ENCODE assay signal across 1 cellular context in the genomic region with DNA sequence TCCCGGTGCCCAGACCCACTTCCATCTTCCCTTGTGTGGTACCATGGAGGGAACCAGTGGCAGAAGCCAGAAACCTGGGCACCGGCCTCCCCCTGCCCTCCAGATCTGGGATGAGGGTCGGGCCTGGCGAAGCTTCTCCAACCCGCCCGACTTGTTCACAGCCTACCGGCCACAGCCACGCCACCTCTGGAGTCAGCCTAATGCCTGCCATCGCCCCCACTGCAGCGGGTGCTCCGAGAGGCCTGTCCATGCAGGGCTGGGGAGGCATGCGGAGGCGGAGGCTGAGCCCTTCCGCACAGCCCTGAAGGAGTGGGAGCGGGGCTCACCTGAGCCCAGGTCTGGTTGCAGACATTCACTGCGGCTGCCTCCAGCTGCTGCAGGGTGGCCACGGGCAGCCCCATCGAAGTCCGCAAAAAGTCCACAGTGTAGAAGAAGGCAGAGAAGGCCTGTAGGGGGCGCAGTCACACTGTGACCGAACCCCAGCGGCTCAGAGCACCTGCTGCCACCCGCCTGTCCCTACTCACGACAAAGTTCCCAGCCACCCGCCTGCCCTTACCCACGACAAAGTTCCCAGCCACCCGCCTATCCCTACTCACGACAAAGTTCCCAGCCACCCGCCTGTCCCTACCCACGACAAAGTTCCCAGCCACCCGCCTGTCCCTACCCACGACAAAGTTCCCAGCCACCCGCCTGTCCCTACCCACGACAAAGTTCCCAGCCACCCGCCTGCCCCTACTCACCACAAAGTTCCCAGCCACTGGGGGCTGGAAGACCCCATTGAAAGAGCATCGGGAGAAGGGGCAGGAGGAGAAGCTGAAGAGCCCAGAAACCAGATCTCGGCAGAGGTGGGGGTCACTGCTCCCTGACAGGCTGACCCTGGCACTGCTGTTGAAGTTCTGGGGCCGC.
A peak's percentile ranks its signal among the peaks of the same experiment; 100 is the strongest.
TF ChIP-seq lines count a peak whose summit lies in the region.

No MANE protein-coding gene starts in this region.

TF ChIP-seq in H1, 55 proteins besides CTCF, POLR2A, EP300 and RAD21:
- TF ChIP-seq EGR1 (IDR thresholded peaks at IDR 0.05; ENCODE audit: borderline replicate concordance, low read depth, low read length): no peak
- TF ChIP-seq SP1 (IDR thresholded peaks at IDR 0.05; ENCODE audit: low read depth, low read length): no peak
- no peak for TF ChIP-seq PHF8 (conservative IDR thresholded peaks at IDR 0.05; ENCODE audit: low read depth, low read length)
- no peak for TF ChIP-seq JUN (IDR thresholded peaks at IDR 0.05; ENCODE audit: low read depth, low read length)
- TF ChIP-seq, protein P1, sequence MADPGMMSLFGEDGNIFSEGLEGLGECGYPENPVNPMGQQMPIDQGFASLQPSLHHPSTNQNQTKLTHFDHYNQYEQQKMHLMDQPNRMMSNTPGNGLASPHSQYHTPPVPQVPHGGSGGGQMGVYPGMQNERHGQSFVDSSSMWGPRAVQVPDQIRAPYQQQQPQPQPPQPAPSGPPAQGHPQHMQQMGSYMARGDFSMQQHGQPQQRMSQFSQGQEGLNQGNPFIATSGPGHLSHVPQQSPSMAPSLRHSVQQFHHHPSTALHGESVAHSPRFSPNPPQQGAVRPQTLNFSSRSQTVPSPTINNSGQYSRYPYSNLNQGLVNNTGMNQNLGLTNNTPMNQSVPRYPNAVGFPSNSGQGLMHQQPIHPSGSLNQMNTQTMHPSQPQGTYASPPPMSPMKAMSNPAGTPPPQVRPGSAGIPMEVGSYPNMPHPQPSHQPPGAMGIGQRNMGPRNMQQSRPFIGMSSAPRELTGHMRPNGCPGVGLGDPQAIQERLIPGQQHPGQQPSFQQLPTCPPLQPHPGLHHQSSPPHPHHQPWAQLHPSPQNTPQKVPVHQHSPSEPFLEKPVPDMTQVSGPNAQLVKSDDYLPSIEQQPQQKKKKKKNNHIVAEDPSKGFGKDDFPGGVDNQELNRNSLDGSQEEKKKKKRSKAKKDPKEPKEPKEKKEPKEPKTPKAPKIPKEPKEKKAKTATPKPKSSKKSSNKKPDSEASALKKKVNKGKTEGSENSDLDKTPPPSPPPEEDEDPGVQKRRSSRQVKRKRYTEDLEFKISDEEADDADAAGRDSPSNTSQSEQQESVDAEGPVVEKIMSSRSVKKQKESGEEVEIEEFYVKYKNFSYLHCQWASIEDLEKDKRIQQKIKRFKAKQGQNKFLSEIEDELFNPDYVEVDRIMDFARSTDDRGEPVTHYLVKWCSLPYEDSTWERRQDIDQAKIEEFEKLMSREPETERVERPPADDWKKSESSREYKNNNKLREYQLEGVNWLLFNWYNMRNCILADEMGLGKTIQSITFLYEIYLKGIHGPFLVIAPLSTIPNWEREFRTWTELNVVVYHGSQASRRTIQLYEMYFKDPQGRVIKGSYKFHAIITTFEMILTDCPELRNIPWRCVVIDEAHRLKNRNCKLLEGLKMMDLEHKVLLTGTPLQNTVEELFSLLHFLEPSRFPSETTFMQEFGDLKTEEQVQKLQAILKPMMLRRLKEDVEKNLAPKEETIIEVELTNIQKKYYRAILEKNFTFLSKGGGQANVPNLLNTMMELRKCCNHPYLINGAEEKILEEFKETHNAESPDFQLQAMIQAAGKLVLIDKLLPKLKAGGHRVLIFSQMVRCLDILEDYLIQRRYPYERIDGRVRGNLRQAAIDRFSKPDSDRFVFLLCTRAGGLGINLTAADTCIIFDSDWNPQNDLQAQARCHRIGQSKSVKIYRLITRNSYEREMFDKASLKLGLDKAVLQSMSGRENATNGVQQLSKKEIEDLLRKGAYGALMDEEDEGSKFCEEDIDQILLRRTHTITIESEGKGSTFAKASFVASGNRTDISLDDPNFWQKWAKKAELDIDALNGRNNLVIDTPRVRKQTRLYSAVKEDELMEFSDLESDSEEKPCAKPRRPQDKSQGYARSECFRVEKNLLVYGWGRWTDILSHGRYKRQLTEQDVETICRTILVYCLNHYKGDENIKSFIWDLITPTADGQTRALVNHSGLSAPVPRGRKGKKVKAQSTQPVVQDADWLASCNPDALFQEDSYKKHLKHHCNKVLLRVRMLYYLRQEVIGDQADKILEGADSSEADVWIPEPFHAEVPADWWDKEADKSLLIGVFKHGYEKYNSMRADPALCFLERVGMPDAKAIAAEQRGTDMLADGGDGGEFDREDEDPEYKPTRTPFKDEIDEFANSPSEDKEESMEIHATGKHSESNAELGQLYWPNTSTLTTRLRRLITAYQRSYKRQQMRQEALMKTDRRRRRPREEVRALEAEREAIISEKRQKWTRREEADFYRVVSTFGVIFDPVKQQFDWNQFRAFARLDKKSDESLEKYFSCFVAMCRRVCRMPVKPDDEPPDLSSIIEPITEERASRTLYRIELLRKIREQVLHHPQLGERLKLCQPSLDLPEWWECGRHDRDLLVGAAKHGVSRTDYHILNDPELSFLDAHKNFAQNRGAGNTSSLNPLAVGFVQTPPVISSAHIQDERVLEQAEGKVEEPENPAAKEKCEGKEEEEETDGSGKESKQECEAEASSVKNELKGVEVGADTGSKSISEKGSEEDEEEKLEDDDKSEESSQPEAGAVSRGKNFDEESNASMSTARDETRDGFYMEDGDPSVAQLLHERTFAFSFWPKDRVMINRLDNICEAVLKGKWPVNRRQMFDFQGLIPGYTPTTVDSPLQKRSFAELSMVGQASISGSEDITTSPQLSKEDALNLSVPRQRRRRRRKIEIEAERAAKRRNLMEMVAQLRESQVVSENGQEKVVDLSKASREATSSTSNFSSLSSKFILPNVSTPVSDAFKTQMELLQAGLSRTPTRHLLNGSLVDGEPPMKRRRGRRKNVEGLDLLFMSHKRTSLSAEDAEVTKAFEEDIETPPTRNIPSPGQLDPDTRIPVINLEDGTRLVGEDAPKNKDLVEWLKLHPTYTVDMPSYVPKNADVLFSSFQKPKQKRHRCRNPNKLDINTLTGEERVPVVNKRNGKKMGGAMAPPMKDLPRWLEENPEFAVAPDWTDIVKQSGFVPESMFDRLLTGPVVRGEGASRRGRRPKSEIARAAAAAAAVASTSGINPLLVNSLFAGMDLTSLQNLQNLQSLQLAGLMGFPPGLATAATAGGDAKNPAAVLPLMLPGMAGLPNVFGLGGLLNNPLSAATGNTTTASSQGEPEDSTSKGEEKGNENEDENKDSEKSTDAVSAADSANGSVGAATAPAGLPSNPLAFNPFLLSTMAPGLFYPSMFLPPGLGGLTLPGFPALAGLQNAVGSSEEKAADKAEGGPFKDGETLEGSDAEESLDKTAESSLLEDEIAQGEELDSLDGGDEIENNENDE (IDR thresholded peaks at IDR 0.05; ENCODE audit: insufficient replicate concordance, low read length): no peak
- TF ChIP-seq BACH1 (IDR thresholded peaks at IDR 0.05; ENCODE audit: low read length): peak; percentile 72
- TF ChIP-seq KDM5A (IDR thresholded peaks at IDR 0.05; ENCODE audit: low read length): no peak
- 0 out of 2 replicates have a peak, but pooled peaks have one; percentile 10 for TF ChIP-seq YY1 (IDR thresholded peaks at IDR 0.05; ENCODE audit: low read depth, low read length)
- no peak for TF ChIP-seq JUND (IDR thresholded peaks at IDR 0.05; ENCODE audit: low read length)
- no peak for TF ChIP-seq SIX5 (IDR thresholded peaks at IDR 0.05; ENCODE audit: low read depth, low read length)
- no peak for TF ChIP-seq HDAC2 (IDR thresholded peaks at IDR 0.05; ENCODE audit: borderline replicate concordance in 1 of 2, low read depth in 2 of 2, low read length in 2 of 2)
- TF ChIP-seq GABPA (IDR thresholded peaks at IDR 0.05; ENCODE audit: borderline replicate concordance, insufficient read depth, low read length): peak; percentile 77; the same call in 1 of the 2 replicates
- no peak for TF ChIP-seq SIRT6 (IDR thresholded peaks at IDR 0.05; ENCODE audit: low read length)
- TF ChIP-seq SP4 (IDR thresholded peaks at IDR 0.05; ENCODE audit: low read length): no peak
- no peak for TF ChIP-seq MAFK (IDR thresholded peaks at IDR 0.05; ENCODE audit: low read depth, low read length)
- no peak for TF ChIP-seq TCF12 (IDR thresholded peaks at IDR 0.05; ENCODE audit: low read depth, low read length)
- TF ChIP-seq TAF7 (optimal IDR thresholded peaks at IDR 0.05; ENCODE audit: borderline replicate concordance, low read depth, low read length): no peak
- no peak for TF ChIP-seq CEBPB (IDR thresholded peaks at IDR 0.05; ENCODE audit: low read depth, low read length)
- no peak for TF ChIP-seq RXRA (IDR thresholded peaks at IDR 0.05; ENCODE audit: insufficient read depth, low read depth, low read length)
- TF ChIP-seq TAF1 (IDR thresholded peaks at IDR 0.05; ENCODE audit: low read depth, low read length): no peak
- TF ChIP-seq KDM1A (IDR thresholded peaks at IDR 0.05; ENCODE audit: borderline replicate concordance, low read length): no peak
- TF ChIP-seq, protein P2, sequence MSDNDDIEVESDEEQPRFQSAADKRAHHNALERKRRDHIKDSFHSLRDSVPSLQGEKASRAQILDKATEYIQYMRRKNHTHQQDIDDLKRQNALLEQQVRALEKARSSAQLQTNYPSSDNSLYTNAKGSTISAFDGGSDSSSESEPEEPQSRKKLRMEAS (IDR thresholded peaks at IDR 0.05): no peak
- no peak for TF ChIP-seq CTBP2 (IDR thresholded peaks at IDR 0.05; ENCODE audit: borderline replicate concordance, insufficient read depth, insufficient read length, low read length)
- no peak for TF ChIP-seq CBX5 (IDR thresholded peaks at IDR 0.05; ENCODE audit: low read depth, low read length)
- no peak for TF ChIP-seq NANOG (IDR thresholded peaks at IDR 0.05; ENCODE audit: insufficient read depth, low read depth, low read length, poor library complexity, severe bottlenecking)
- no peak for TF ChIP-seq TBP (IDR thresholded peaks at IDR 0.05; ENCODE audit: low read depth, low read length)
